Comparison of ENCODE assay signal across 17 cellular contexts in genomic region chr14:74135386-74135785, GRCh38. TPM values are rescaled to one million over a fixed set of nuclear protein-coding genes. Genes with fewer than 3 reads are reported as not detected.
DNase-seq lines count a peak whose midpoint lies in the region; ATAC-seq, FAIRE-seq and TF ChIP-seq lines count a peak whose summit lies in the region.
"Had no signal": no experiment of that assay in that cellular context is flagged by ENCODE, and none has a peak within 500 bp of the region (broad histone marks: within the 10 kb centered on the region; RNA-seq: fewer than 3 reads in every experiment).

No MANE protein-coding gene starts in this region.

- POLR2A ChIA-PET in AG04449 (lab: Yijun Ruan, JAX), result no interaction called here
- POLR2A ChIA-PET in WTC11 (lab: Charles Lee), result no interaction called here

- H3K27ac Mint-ChIP-seq in WTC11, result peak overlapping the region; percentile 21; the same call in 1 of the 2 replicates
- H3K27ac Mint-ChIP-seq: mesothelial cell of epicardium; stimulated activated naive B cell treated with anti-CD40 and anti-IgM and Interleukin-4, amounts not matched to agents 10 μg/mL and 1 μg/mL and 100 μg/mL, for 72 hours had no signal

- ATAC-seq in WTC11 (no peak), HG03097 (IDR thresholded peaks at IDR 0.05; ENCODE audit: low FRiP score, unreplicated experiment) (no peak)
- ATAC-seq: stimulated activated naive B cell treated with anti-CD40 and anti-IgM and Interleukin-4, amounts not matched to agents 10 μg/mL and 1 μg/mL and 100 μg/mL, for 72 hours had no signal

- no peak overlapping the region for H3K4me3 Mint-ChIP-seq in WTC11
- H3K4me3 Mint-ChIP-seq: mesothelial cell of epicardium; stimulated activated naive B cell treated with anti-CD40 and anti-IgM and Interleukin-4, amounts not matched to agents 10 μg/mL and 1 μg/mL and 100 μg/mL, for 72 hours had no signal

- FAIRE-seq in GM19239 (lab: Jason Lieb, UNC) (peak; percentile 70), frontal cortex (lab: Jason Lieb, UNC) (no peak)

- CTCF ChIA-PET in AG04449 (lab: Yijun Ruan, JAX) (no interaction called here), WTC11 (lab: Charles Lee) (interaction anchor here (1.2 to 1.3 kb wide), 2 partner anchors 26 to 82 kb away, joined by 3 to 5 read pairs; no protein-coding TSS in a partner anchor)

- H3K27me3 Mint-ChIP-seq in WTC11 (ENCODE audit: low read depth), result no peaks in the 10 kb centered on the region
- H3K27me3 Mint-ChIP-seq: stimulated activated naive B cell treated with anti-CD40 and anti-IgM and Interleukin-4, amounts not matched to agents 10 μg/mL and 1 μg/mL and 100 μg/mL, for 72 hours had no signal

- peaks cover 21% of the 10 kb centered on the region for H3K4me1 Mint-ChIP-seq in WTC11

- in situ Hi-C loops in GM13976 (cut with MboI; ENCODE audit: low sequenced_read_pairs, unreplicated experiment), result no loop called here

- H3K36me3 Mint-ChIP-seq in WTC11, result no peaks in the 10 kb centered on the region
- H3K36me3 Mint-ChIP-seq: mesothelial cell of epicardium had no signal

- no peaks in the 10 kb centered on the region for H3K9me3 Mint-ChIP-seq in WTC11
- H3K9me3 Mint-ChIP-seq: mesothelial cell of epicardium; stimulated activated naive B cell treated with anti-CD40 and anti-IgM and Interleukin-4, amounts not matched to agents 10 μg/mL and 1 μg/mL and 100 μg/mL, for 72 hours had no signal

- DNase-seq in AG04449 (ENCODE audit: low read depth, low spot score), result peak; percentile 14
- no peak for DNase-seq in GM19239 (ENCODE audit: insufficient read length, low spot score)
- no peak for DNase-seq in WTC11 (ENCODE audit: low spot score)
- peak; percentile 80 for DNase-seq in fibroblast of the aortic adventitia (ENCODE audit: low read depth)
- no peak for DNase-seq in NCI-H1694 treated with DMSO at 0.1 percent for 48 hours (lab: John Stamatoyannopoulos, UW)
- DNase-seq in GM13976 (ENCODE audit: low spot score), result no peak
- no peak for DNase-seq in frontal cortex (ENCODE audit: low spot score in 2 of 2)
- DNase-seq: Calu3; cortex of kidney; MM.1S; NCI-H2081 treated with DMSO at 0.1 percent for 48 hours; nucleus accumbens; RPMI8226; stimulated activated naive B cell treated with anti-CD40 and anti-IgM and Interleukin-4, amounts not matched to agents 10 μg/mL and 1 μg/mL and 100 μg/mL, for 72 hours had no signal

- TF ChIP-seq CTCF in AG04449 (IDR thresholded peaks at IDR 0.05; ENCODE audit: insufficient read depth, low read length, missing control alignments) (no peak), WTC11 (IDR thresholded peaks at IDR 0.05) (no peak), fibroblast of the aortic adventitia (IDR thresholded peaks at IDR 0.05; ENCODE audit: insufficient read depth, low read length) (no peak), GM13976 (IDR thresholded peaks at IDR 0.05; ENCODE audit: borderline replicate concordance, control extremely low read depth, extremely low read depth, insufficient read depth, missing control alignments) (no peak)

- H3K4me3 ChIP-seq in AG04449 (ENCODE audit: low read depth, low read length), result no peak overlapping the region
- H3K4me3 ChIP-seq in fibroblast of the aortic adventitia (ENCODE audit: low read depth, low read length), result no peak overlapping the region
- H3K4me3 ChIP-seq: skin epidermis had no signal

TF ChIP-seq in WTC11, 78 proteins besides CTCF, POLR2A, EP300 and RAD21:
- no peak for TF ChIP-seq ATF1 (CRISPR knock-in tag; IDR thresholded peaks at IDR 0.05)
- TF ChIP-seq ATF2 (CRISPR knock-in tag; IDR thresholded peaks at IDR 0.05; ENCODE audit: borderline replicate concordance, low read depth), result no peak
- no peak for TF ChIP-seq JUN (CRISPR knock-in tag; IDR thresholded peaks at IDR 0.05)
- no peak for TF ChIP-seq STAT6 (CRISPR knock-in tag; conservative IDR thresholded peaks at IDR 0.05; ENCODE audit: low read depth)
- no peak for TF ChIP-seq JAZF1 (CRISPR knock-in tag; IDR thresholded peaks at IDR 0.05)
- no peak for TF ChIP-seq FOXK1 (CRISPR knock-in tag; IDR thresholded peaks at IDR 0.05)
- no peak for TF ChIP-seq ZNF423 (CRISPR knock-in tag; IDR thresholded peaks at IDR 0.05)
- no peak for TF ChIP-seq NR3C1 (CRISPR knock-in tag; conservative IDR thresholded peaks at IDR 0.05; ENCODE audit: low read depth)

RNA-seq across cellular contexts. Expression of gene LIN52, which starts 50.6 kb away (rescaled TPM):
- total RNA-seq in WTC11 (2021), result 8.8 to 10.6 TPM (median 10.3 TPM) in 3 replicates
- 9.2 and 10.0 TPM in 2 replicates for total RNA-seq in fibroblast of the aortic adventitia (ENCODE audit: low replicate concordance)
- 18.3 TPM for total RNA-seq in frontal cortex

RNA-seq across cellular contexts. Expression of gene ALDH6A1, which starts 51.1 kb away (rescaled TPM):
- total RNA-seq in WTC11 (2021) (21.6 to 32.1 TPM (median 30.6 TPM) in 3 replicates), fibroblast of the aortic adventitia (ENCODE audit: low replicate concordance) (23.4 and 27.0 TPM in 2 replicates), frontal cortex (35.1 TPM)

Comparison
In these comparisons a context has a peak if more than half of its experiments do, and no peak if none do; other contexts are left out.
1. DNase-seq: peak in AG04449 (single experiment) and fibroblast of the aortic adventitia (single experiment); none in GM19239 (single experiment), WTC11 (single experiment), NCI-H1694 treated with DMSO at 0.1 percent for 48 hours (single experiment), GM13976 (single experiment) and frontal cortex (0 of 2).